ENCODE assay signal across 22 cellular contexts in the genomic region with DNA sequence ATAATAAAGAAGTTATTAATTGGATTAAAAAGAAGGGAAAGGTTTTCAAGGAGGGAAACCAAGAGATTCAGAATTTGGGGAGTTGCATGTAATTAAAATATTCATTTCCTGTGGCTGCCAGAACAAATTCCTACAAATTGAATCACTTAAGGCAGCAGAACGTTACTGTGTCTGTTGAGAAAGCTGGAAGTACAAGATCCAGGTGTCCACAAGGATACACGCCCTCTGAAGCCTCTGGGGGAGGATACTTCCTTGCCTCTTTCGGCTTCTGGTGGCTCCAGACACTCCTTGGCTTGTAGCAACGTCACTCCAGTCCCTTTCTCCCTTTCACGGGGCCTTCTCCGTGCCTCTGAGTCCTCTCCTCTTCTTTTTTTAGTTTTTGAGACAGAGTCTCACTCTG.
"Had no signal": no experiment of that assay in that cellular context is flagged by ENCODE, and none has a peak within 500 bp of the region (broad histone marks: within the 10 kb centered on the region; RNA-seq: fewer than 3 reads in every experiment).

No MANE protein-coding gene starts in this region.

- H3K27me3 ChIP-seq: left lung, testis, upper lobe of left lung had no signal

- ATAC-seq: activated CD8-positive, alpha-beta T cell treated with anti-CD3 and anti-CD28 coated beads for 36 hours; activated T-helper 17 cell treated with anti-CD3 and anti-CD28 coated beads, Interleukin-2, amount 50 U/mL, for 72 hours; body of pancreas; esophagus mucosa; left lung; stimulated activated memory B cell treated with anti-CD40 and anti-IgM and Interleukin-4, amounts not matched to agents 10 μg/mL and 1 μg/mL and 100 μg/mL, for 72 hours had no signal

- H3K36me3 ChIP-seq: left lung, spleen, upper lobe of left lung had no signal

- H2AFZ ChIP-seq: parathyroid adenoma had no signal

- H3K9ac ChIP-seq: parathyroid adenoma had no signal

- H3K9me3 ChIP-seq: body of pancreas, left lung, spleen, testis, upper lobe of left lung had no signal

- DNase-seq: activated CD4-positive, alpha-beta T cell treated with anti-CD3 and anti-CD28 coated beads for 48 hours; activated CD4-positive, CD25-positive, alpha-beta regulatory T cell; activated CD8-positive, alpha-beta T cell treated with anti-CD3 and anti-CD28 coated beads for 36 hours; activated naive CD4-positive, alpha-beta T cell; activated naive CD8-positive, alpha-beta T cell treated with anti-CD3 and anti-CD28 coated beads for 36 hours; activated T-cell treated with anti-CD3 and anti-CD28 coated beads, Interleukin-2, amount 50 U/mL, for 1 hour; amniotic stem cell; body of pancreas; central memory CD4-positive, alpha-beta T cell; hypothalamus; kidney; left lung; midbrain; spleen; stimulated activated CD4-positive, alpha-beta T cell treated with anti-CD3 and anti-CD28 coated beads, Interleukin-4, amount 100 ng/mL, for 4 hours; T1000; testis; upper lobe of left lung had no signal

- H3K4me3 ChIP-seq: body of pancreas, left lung, spleen, testis, upper lobe of left lung had no signal

- H3K4me1 ChIP-seq: body of pancreas, left lung, parathyroid adenoma, testis, upper lobe of left lung had no signal

- H3K27ac ChIP-seq: body of pancreas, left lung, parathyroid adenoma, spleen, testis, upper lobe of left lung had no signal

- H3K79me2 ChIP-seq: parathyroid adenoma had no signal
